ENCODE assay signal across 1 cellular context in genomic region chr14:74347795-74348100, GRCh38.
A peak's percentile ranks its signal among the peaks of the same experiment; 100 is the strongest.
TF ChIP-seq lines count a peak whose summit lies in the region.

No MANE protein-coding gene starts in this region.

TF ChIP-seq in H1, 55 proteins besides CTCF, POLR2A, EP300 and RAD21 (continued from another document):
- TF ChIP-seq HDAC2 (IDR thresholded peaks at IDR 0.05; ENCODE audit: borderline replicate concordance in 1 of 2, low read depth in 2 of 2, low read length in 2 of 2) = peak in 1 of 2 experiments; percentile 17; a peak in 1 of 4 replicates
- TF ChIP-seq ZNF274 (IDR thresholded peaks at IDR 0.05; ENCODE audit: borderline replicate concordance, extremely low read depth, low read length) = no peak
- TF ChIP-seq CHD2 (IDR thresholded peaks at IDR 0.05; ENCODE audit: low read length) = no peak
- no peak for TF ChIP-seq SAP30 (IDR thresholded peaks at IDR 0.05; ENCODE audit: insufficient read depth, insufficient replicate concordance, low read length)
- TF ChIP-seq YY1 (IDR thresholded peaks at IDR 0.05; ENCODE audit: low read depth, low read length) = 0 out of 2 replicates have a peak, but pooled peaks have one; percentile 6
- 0 out of 2 replicates have a peak, but pooled peaks have one; percentile 0 for TF ChIP-seq CREB1 (IDR thresholded peaks at IDR 0.05)
- TF ChIP-seq ATF2 (IDR thresholded peaks at IDR 0.05; ENCODE audit: low read length) = 0 out of 2 replicates have a peak, but pooled peaks have one; percentile 1
- TF ChIP-seq NANOG (IDR thresholded peaks at IDR 0.05; ENCODE audit: insufficient read depth, low read depth, low read length, poor library complexity, severe bottlenecking) = no peak
- peak; percentile 23; the same call in 1 of the 2 replicates for TF ChIP-seq TAF1 (IDR thresholded peaks at IDR 0.05; ENCODE audit: low read depth, low read length)
- no peak for TF ChIP-seq FOSL1 (IDR thresholded peaks at IDR 0.05; ENCODE audit: insufficient read depth, low read depth, low read length)
TF ChIP-seq in H1: peak in this region for 6.
